In genomic region chr2:14902953-14903352, GRCh38 we compare ENCODE assay signal across 24 cellular contexts.
"Had no signal": no experiment of that assay in that cellular context is flagged by ENCODE, and none has a peak within 500 bp of the region (broad histone marks: within the 10 kb centered on the region; RNA-seq: fewer than 3 reads in every experiment).

No MANE protein-coding gene starts in this region.

- H3K4me1 ChIP-seq: esophagus squamous epithelium, parathyroid adenoma, right lobe of liver, suprapubic skin, transverse colon, upper lobe of right lung, vagina had no signal

- H3K9me3 Mint-ChIP-seq: memory B cell; natural killer cell; stimulated activated naive CD8-positive, alpha-beta T cell treated with anti-CD3 and anti-CD28 coated beads, Interleukin-15, amount 100 ng/mL, for 72 hours had no signal

- H3K4me1 Mint-ChIP-seq: memory B cell; stimulated activated naive CD8-positive, alpha-beta T cell treated with anti-CD3 and anti-CD28 coated beads, Interleukin-15, amount 100 ng/mL, for 72 hours had no signal

- H3K4me2 ChIP-seq: smooth muscle cell had no signal

- H3K27ac ChIP-seq: coronary artery, esophagus squamous epithelium, neutrophil, parathyroid adenoma, right lobe of liver, suprapubic skin, transverse colon, upper lobe of right lung, vagina had no signal

- DNase-seq: dermis blood vessel endothelial cell; effector memory CD4-positive, alpha-beta T cell; erythroblast; esophagus squamous epithelium; left ventricle myocardium superior; natural killer cell; right lobe of liver; stimulated activated CD4-positive, alpha-beta T cell treated with anti-CD3 and anti-CD28 coated beads, Interleukin-12 subunit alpha, Interleukin-12 subunit beta, amount 100 ng/mL, for 4 hours; stimulated activated CD4-positive, alpha-beta T cell treated with anti-CD3 and anti-CD28 coated beads, Interleukin-1b, Interleukin-23, amount 100 ng/mL, for 48 hours; stimulated activated CD4-positive, alpha-beta T cell treated with anti-CD3 and anti-CD28 coated beads, Interleukin-4, amount 100 ng/mL, for 1 hour; stimulated activated CD8-positive, alpha-beta memory T cell treated with anti-CD3 and anti-CD28 coated beads, Interleukin-4, amount 100 ng/mL, for 48 hours; stimulated activated naive CD8-positive, alpha-beta T cell treated with anti-CD3 and anti-CD28 coated beads, Interleukin-15, amount 100 ng/mL, for 72 hours; transverse colon; upper lobe of right lung had no signal

- H3K4me3 ChIP-seq: coronary artery, esophagus squamous epithelium, lung, right lobe of liver, smooth muscle cell, suprapubic skin, transverse colon, upper lobe of right lung, vagina had no signal

- H3K79me2 ChIP-seq: parathyroid adenoma had no signal

- H3K36me3 Mint-ChIP-seq: memory B cell, natural killer cell had no signal

- ATAC-seq: left ventricle myocardium superior had no signal

- H2AFZ ChIP-seq: parathyroid adenoma had no signal

- H3K27me3 ChIP-seq: esophagus squamous epithelium, neutrophil, right lobe of liver, suprapubic skin, transverse colon, upper lobe of right lung, vagina had no signal

- H3K27me3 Mint-ChIP-seq: progenitor cell of endocrine pancreas had no signal

- H3K27ac Mint-ChIP-seq: memory B cell; natural killer cell; stimulated activated naive CD8-positive, alpha-beta T cell treated with anti-CD3 and anti-CD28 coated beads, Interleukin-15, amount 100 ng/mL, for 72 hours had no signal

- H3K4me3 Mint-ChIP-seq: memory B cell; natural killer cell; neural crest cell; stimulated activated naive CD8-positive, alpha-beta T cell treated with anti-CD3 and anti-CD28 coated beads, Interleukin-15, amount 100 ng/mL, for 72 hours had no signal

- H3K36me3 ChIP-seq: esophagus squamous epithelium, neutrophil, right lobe of liver, suprapubic skin, transverse colon, upper lobe of right lung, vagina had no signal

- H3K9me3 ChIP-seq: esophagus squamous epithelium, neutrophil, right lobe of liver, suprapubic skin, transverse colon, upper lobe of right lung, vagina had no signal
